Comparison of ENCODE assay signal across 21 cellular contexts in the genomic region with DNA sequence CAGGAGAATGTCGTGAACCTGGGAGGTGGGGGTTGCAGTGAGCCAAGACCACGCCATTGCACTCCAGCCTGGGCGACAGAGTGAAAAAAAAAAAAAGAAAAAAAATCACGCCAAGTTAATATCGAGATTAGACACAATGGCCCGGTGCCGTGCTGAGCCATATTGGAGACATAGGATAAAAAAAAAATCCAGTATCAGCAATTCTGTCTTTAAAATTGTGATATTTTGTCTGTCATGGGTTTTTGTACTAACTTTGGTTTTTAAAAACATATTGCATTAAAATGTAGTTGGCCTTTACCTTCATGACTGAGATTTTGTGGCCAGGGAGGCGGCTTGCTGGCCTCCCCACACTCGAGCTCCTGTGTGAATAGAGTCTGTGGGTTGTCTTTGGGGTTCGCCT.
"Had no signal": no experiment of that assay in that cellular context is flagged by ENCODE, and none has a peak within 500 bp of the region (broad histone marks: within the 10 kb centered on the region; RNA-seq: fewer than 3 reads in every experiment).

No MANE protein-coding gene starts in this region.

- H3K4me3 ChIP-seq: SJSA1, SK-N-MC had no signal

- H3K36me3 ChIP-seq: SJSA1 had no signal

- DNase-seq: KBM-7, NCI-H1092, NCI-H1105 treated with DMSO at 0.1 percent for 48 hours, NCI-H1417 treated with DMSO at 0.1 percent for 48 hours, NCI-H146, NCI-H1694 treated with DMSO at 0.1 percent for 48 hours, NCI-H1930, NCI-H2081, NCI-H2107, NCI-H2227 treated with DMSO at 0.1 percent for 48 hours, NCI-H524 treated with DMSO at 0.1 percent for 48 hours, NCI-H69, NCI-H774, Right ventricle myocardium superior, RPMI8226, SIG-M5, T-cell had no signal

- FAIRE-seq: RCC 7860 had no signal

- H3K9me3 ChIP-seq: SJSA1 had no signal

- ATAC-seq: T-cell had no signal

- H3K27me3 ChIP-seq: SJSA1 had no signal

- H3K36me3 Mint-ChIP-seq: IgD-negative memory B cell, T-cell had no signal

- H3K27ac ChIP-seq: SJSA1, SK-N-MC had no signal

- H3K4me3 Mint-ChIP-seq: IgD-negative memory B cell, T-cell had no signal

- H3K9me3 Mint-ChIP-seq: IgD-negative memory B cell, T-cell had no signal

- H3K27ac Mint-ChIP-seq: T-cell had no signal
